Comparison of ENCODE assay signal across 8 cellular contexts in the genomic region with DNA sequence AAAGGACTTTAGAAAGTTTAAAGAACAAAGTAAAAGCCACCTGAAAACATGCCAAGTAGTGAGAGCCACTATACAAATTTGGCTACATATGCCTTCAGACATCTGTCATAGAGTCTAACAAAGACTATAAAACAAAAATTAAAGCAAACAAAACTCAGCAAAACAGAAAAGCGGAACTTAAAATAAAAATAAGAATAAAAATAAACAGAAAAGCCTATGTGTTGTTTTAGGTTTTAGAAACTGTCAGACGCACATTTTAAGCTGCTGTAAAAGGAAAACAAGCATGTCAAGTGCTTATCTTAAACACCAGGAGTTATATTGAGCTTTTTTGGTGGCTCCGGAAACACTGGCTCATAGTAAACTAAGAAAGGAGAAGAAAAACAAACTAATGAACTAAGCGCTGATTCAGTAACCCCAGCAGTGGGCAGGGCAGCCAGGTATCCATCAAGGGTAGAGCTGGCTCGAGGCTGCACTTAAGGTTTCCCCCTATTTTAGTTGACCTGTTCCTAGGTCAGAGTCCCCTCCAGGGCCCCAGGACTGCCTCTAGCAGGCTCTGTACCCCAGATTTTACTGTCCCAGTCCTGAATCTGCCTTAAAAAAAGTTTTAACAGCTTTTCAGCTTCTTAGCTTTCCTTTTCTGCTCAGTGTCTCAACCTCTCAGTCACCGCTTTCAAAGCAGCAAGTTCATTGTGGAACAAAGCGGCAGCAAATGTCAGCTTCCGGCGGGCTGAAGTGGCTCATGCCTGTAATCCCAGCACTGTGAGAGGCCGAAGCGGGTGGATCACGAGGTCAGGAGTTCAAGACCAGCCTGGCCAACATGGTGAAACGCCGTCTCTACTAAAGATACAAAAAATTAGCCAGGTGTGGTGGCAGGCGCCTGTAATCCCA. TPM values are rescaled to one million over a fixed set of nuclear protein-coding genes. Genes with fewer than 3 reads are reported as not detected.
DNase-seq lines count a peak whose midpoint lies in the region; ATAC-seq, FAIRE-seq and TF ChIP-seq lines count a peak whose summit lies in the region.

No MANE protein-coding gene starts in this region.

- peak; percentile 80 for ATAC-seq in GM18511 (IDR thresholded peaks at IDR 0.05; ENCODE audit: unreplicated experiment)
- peak; percentile 79 for ATAC-seq in HG02642 (IDR thresholded peaks at IDR 0.05; ENCODE audit: poor library complexity, unreplicated experiment)
- ATAC-seq in RWPE2 (ENCODE audit: low read depth) = peak; percentile 68
- ATAC-seq in body of pancreas = no peak

- no peaks in the 10 kb centered on the region for H3K27me3 Mint-ChIP-seq in osteocyte (ENCODE audit: unreplicated experiment)

- H3K4me1 ChIP-seq in RWPE2 (ENCODE audit: insufficient read depth, poor library complexity, severe bottlenecking) (peaks cover 10% of the 10 kb centered on the region), body of pancreas (peaks cover 4% of the 10 kb centered on the region)

- intact Hi-C loops in body of pancreas (cut with DNase I) (no loop called here), head of caudate nucleus (cut with DNase I) (no loop called here)

- WGBS in body of pancreas, 2 donors = 51 to 59% methylated on average over 15 of the region's 15 CpGs

- peaks cover 12% of the 10 kb centered on the region for H3K9me3 Mint-ChIP-seq in osteocyte (ENCODE audit: unreplicated experiment)

- no peak for TF ChIP-seq CTCF in RWPE2 (IDR thresholded peaks at IDR 0.05; ENCODE audit: poor library complexity, severe bottlenecking)
- no peak for TF ChIP-seq CTCF in body of pancreas (IDR thresholded peaks at IDR 0.05)
- TF ChIP-seq CTCF in osteocyte (IDR thresholded peaks at IDR 0.05) = no peak

- no peak overlapping the region for H3K4me3 Mint-ChIP-seq in osteocyte (ENCODE audit: unreplicated experiment)

- no peaks in the 10 kb centered on the region for H3K4me1 Mint-ChIP-seq in osteocyte (ENCODE audit: unreplicated experiment)

- peaks cover 6% of the 10 kb centered on the region for H3K36me3 Mint-ChIP-seq in osteocyte (ENCODE audit: unreplicated experiment)

- no peaks in the 10 kb centered on the region for H3K27me3 ChIP-seq in RWPE2 (ENCODE audit: insufficient read depth, poor library complexity, severe bottlenecking)
- no peaks in the 10 kb centered on the region for H3K27me3 ChIP-seq in body of pancreas

- H3K36me3 ChIP-seq in RWPE2 (ENCODE audit: low read depth) = no peaks in the 10 kb centered on the region; the same call in 1 of the 2 replicates
- no peaks in the 10 kb centered on the region for H3K36me3 ChIP-seq in body of pancreas (replicated peaks in 1 of 2; ENCODE audit: insufficient read depth in 1 of 2, low read depth in 2 of 2)

- no peak for TF ChIP-seq POLR2A in body of pancreas (IDR thresholded peaks at IDR 0.05)

- no peak for DNase-seq in RWPE2 (ENCODE audit: low spot score)
- DNase-seq in body of pancreas = peak in 1 of 4 donors; percentile 17
- peak; percentile 27 for DNase-seq in osteocyte (ENCODE audit: extremely low spot score, unreplicated experiment)
- DNase-seq in frontal cortex (ENCODE audit: low spot score in 2 of 2) = no peak
- no peak for DNase-seq in head of caudate nucleus
- no peak for DNase-seq in RKO (ENCODE audit: low spot score)

- no peak for FAIRE-seq in frontal cortex (lab: Jason Lieb, UNC)

- no peaks in the 10 kb centered on the region for H3K9me3 ChIP-seq in RWPE2 (ENCODE audit: severe bottlenecking)
- H3K9me3 ChIP-seq in body of pancreas = peaks cover 0 to 4% (median 0%) of the 10 kb centered on the region in 3 donors

- H3K4me3 ChIP-seq in RWPE2 (ENCODE audit: severe bottlenecking) (no peak overlapping the region), body of pancreas (no peak overlapping the region)

- H3K27ac Mint-ChIP-seq in osteocyte (ENCODE audit: unreplicated experiment) = no peak overlapping the region

- H3K27ac ChIP-seq in RWPE2 (ENCODE audit: poor library complexity, severe bottlenecking) = no peak overlapping the region
- H3K27ac ChIP-seq in body of pancreas = peak overlapping the region in 3 of 4 donors; percentile 38 to 57 (median 42)

RNA-seq across cellular contexts. Expression of a gene that starts 15.3 kb away (rescaled TPM):
- 10 to 100 TPM in 1 of 2 donors, 1 to 10 TPM in 1; 9.9 to 15.5 TPM for total RNA-seq in body of pancreas
- 24.9 and 25.5 TPM in 2 replicates for total RNA-seq in osteocyte
- 44.8 TPM for total RNA-seq in frontal cortex

RNA-seq across cellular contexts. Expression of a gene that starts 34.9 kb away (rescaled TPM):
- total RNA-seq in body of pancreas (10 to 100 TPM; 57.3 to 60.6 TPM), osteocyte (54.7 and 55.7 TPM in 2 replicates), frontal cortex (66.0 TPM)
